ENCODE assay signal across 1 cellular context in genomic region chr17:65808566-65808965, GRCh38.
A peak's percentile ranks its signal among the peaks of the same experiment; 100 is the strongest.
ATAC-seq lines count a peak whose summit lies in the region.
"Not testable (repeated sequence)": the region's sequence is repeated elsewhere in the genome, so short reads cannot be mapped to it uniquely, and the experiment has no call there.

No MANE protein-coding gene starts in this region.

- H3K4me3 Mint-ChIP-seq in activated T-helper 17 cell treated with anti-CD3 and anti-CD28 coated beads, Interleukin-2, amount 50 U/mL, for 72 hours, result not testable (repeated sequence)

- peaks cover 29% of the 10 kb centered on the region for H3K9me3 Mint-ChIP-seq in activated T-helper 17 cell treated with anti-CD3 and anti-CD28 coated beads, Interleukin-2, amount 50 U/mL, for 72 hours

- ATAC-seq in activated T-helper 17 cell treated with anti-CD3 and anti-CD28 coated beads, Interleukin-2, amount 50 U/mL, for 72 hours (replicated peaks), result peak; percentile 52

- not testable (repeated sequence) for H3K36me3 Mint-ChIP-seq in activated T-helper 17 cell treated with anti-CD3 and anti-CD28 coated beads, Interleukin-2, amount 50 U/mL, for 72 hours (ENCODE audit: low read depth)

- H3K27ac Mint-ChIP-seq in activated T-helper 17 cell treated with anti-CD3 and anti-CD28 coated beads, Interleukin-2, amount 50 U/mL, for 72 hours, result not testable (repeated sequence)

- H3K27me3 Mint-ChIP-seq in activated T-helper 17 cell treated with anti-CD3 and anti-CD28 coated beads, Interleukin-2, amount 50 U/mL, for 72 hours, result peaks cover 11% of the 10 kb centered on the region

- H3K4me1 Mint-ChIP-seq in activated T-helper 17 cell treated with anti-CD3 and anti-CD28 coated beads, Interleukin-2, amount 50 U/mL, for 72 hours, result peaks cover 14% of the 10 kb centered on the region
